Comparison of ENCODE assay signal across 32 cellular contexts in genomic region chr6:98672681-98673475, GRCh38.
DNase-seq lines count a peak whose midpoint lies in the region; ATAC-seq and FAIRE-seq lines count a peak whose summit lies in the region.
"Had no signal": no experiment of that assay in that cellular context is flagged by ENCODE, and none has a peak within 500 bp of the region (broad histone marks: within the 10 kb centered on the region; RNA-seq: fewer than 3 reads in every experiment).

No MANE protein-coding gene starts in this region.

- no peak for FAIRE-seq in HTR-8/SVneo (lab: Jason Lieb, UNC)
- FAIRE-seq: colon, urothelium cell line had no signal

- DNase-seq in NCI-H2029 treated with DMSO at 0.1 percent for 48 hours (lab: John Stamatoyannopoulos, UW) (peak; percentile 5), NCI-H2029 (lab: John Stamatoyannopoulos, UW) (no peak), caudate nucleus (lab: John Stamatoyannopoulos, UW) (peak in 14 of 61 donors; percentile 0 to 47 (median 4)), medulla oblongata (ENCODE audit: extremely low spot score) (peak; percentile 67), HTR-8/SVneo (ENCODE audit: insufficient read length, low spot score) (no peak)
- no peak for DNase-seq in stimulated activated CD4-positive, alpha-beta T cell treated with anti-CD3 and anti-CD28 coated beads, Interleukin-2, amount 100 ng/mL, for 24 hours
- DNase-seq: activated CD4-positive, alpha-beta memory T cell treated with anti-CD3 and anti-CD28 coated beads, Interleukin-2, amount 10 ng/mL, durations not matched to agents 7 days and 5 days; activated CD4-positive, alpha-beta T cell treated with anti-CD3 and anti-CD28 coated beads for 1 hour; activated CD8-positive, alpha-beta memory T cell treated with anti-CD3 and anti-CD28 coated beads, Interleukin-2, amount 50 U/mL, for 4 hours; activated naive CD4-positive, alpha-beta T cell treated with anti-CD3 and anti-CD28 coated beads for 36 hours; Calu3; DMS79; effector CD4-positive, alpha-beta T cell; H7; left cardiac atrium; NCI-H1417; NCI-H2081; NCI-H226; NCI-H526 treated with DMSO at 0.1 percent for 48 hours; right lobe of liver; Right ventricle myocardium superior; stimulated activated CD4-positive, alpha-beta T cell treated with anti-CD3 and anti-CD28 coated beads, Interleukin-4, amount 100 ng/mL, for 4 hours; T-helper 2 cell had no signal

- no peak for ATAC-seq in GM21717 (IDR thresholded peaks at IDR 0.05; ENCODE audit: unreplicated experiment)
- ATAC-seq: left cardiac atrium, Panc1, right lobe of liver had no signal

- H3K27ac ChIP-seq in caudate nucleus (ENCODE audit: low read depth, low read length) (peak overlapping the region; percentile 56), temporal lobe (ENCODE audit: low read depth, low read length) (peak overlapping the region; percentile 40)
- H3K27ac ChIP-seq: 22Rv1, epithelial cell of prostate, KMS-11, neutrophil, right lobe of liver had no signal

Comparison
In these comparisons a context has a peak if more than half of its experiments do, and no peak if none do; other contexts are left out.
1. DNase-seq: peak in NCI-H2029 treated with DMSO at 0.1 percent for 48 hours (single experiment) and medulla oblongata (single experiment); none in NCI-H2029 (single experiment), stimulated activated CD4-positive, alpha-beta T cell treated with anti-CD3 and anti-CD28 coated beads, Interleukin-2, amount 100 ng/mL, for 24 hours (0 of 2) and HTR-8/SVneo (single experiment).